Comparison of ENCODE assay signal across 1 cellular context in genomic region chr3:197501879-197502620, GRCh38.
TF ChIP-seq lines count a peak whose summit lies in the region.

No MANE protein-coding gene starts in this region.

TF ChIP-seq in GM12878, 131 proteins besides CTCF, POLR2A, EP300 and RAD21 (continued from another document and continues in another):
- TF ChIP-seq USF1 (IDR thresholded peaks at IDR 0.05; ENCODE audit: borderline replicate concordance, extremely low read length, insufficient read depth, low read depth, low read length), result no peak
- no peak for TF ChIP-seq YBX1 (IDR thresholded peaks at IDR 0.05)
- no peak for TF ChIP-seq SUZ12 (IDR thresholded peaks at IDR 0.05; ENCODE audit: unreplicated experiment)
- no peak for TF ChIP-seq FOXM1 (IDR thresholded peaks at IDR 0.05; ENCODE audit: low read depth, low read length)
- TF ChIP-seq BRCA1 (IDR thresholded peaks at IDR 0.05; ENCODE audit: low read depth, low read length), result no peak
- TF ChIP-seq MAX (IDR thresholded peaks at IDR 0.05; ENCODE audit: low read depth, low read length), result no peak
- TF ChIP-seq CBX5 (IDR thresholded peaks at IDR 0.05; ENCODE audit: low read depth), result no peak
- no peak for TF ChIP-seq BACH1 (IDR thresholded peaks at IDR 0.05; ENCODE audit: borderline replicate concordance)
- TF ChIP-seq FOXK2 (IDR thresholded peaks at IDR 0.05), result no peak
- TF ChIP-seq BCL11A (IDR thresholded peaks at IDR 0.05; ENCODE audit: low read depth, low read length), result peak; percentile 62; the same call in 1 of the 2 replicates
- no peak for TF ChIP-seq MTA2 (IDR thresholded peaks at IDR 0.05; ENCODE audit: low read depth)
- no peak for TF ChIP-seq NKRF (conservative IDR thresholded peaks at IDR 0.05)
- peak; percentile 7 for TF ChIP-seq SP1 (IDR thresholded peaks at IDR 0.05; ENCODE audit: low read depth, low read length)
- TF ChIP-seq PAX8 (IDR thresholded peaks at IDR 0.05), result no peak
- no peak for TF ChIP-seq TAF1 (IDR thresholded peaks at IDR 0.05; ENCODE audit: borderline replicate concordance, low read depth, low read length)
- peak; percentile 23; the same call in 1 of the 2 replicates for TF ChIP-seq RUNX3 (IDR thresholded peaks at IDR 0.05; ENCODE audit: low read length)
- no peak for TF ChIP-seq REST (IDR thresholded peaks at IDR 0.05; ENCODE audit: low read depth, low read length)
- TF ChIP-seq MEF2B (IDR thresholded peaks at IDR 0.05; ENCODE audit: partially characterized antibody, poor library complexity, severe bottlenecking), result no peak
- TF ChIP-seq TCF3 (IDR thresholded peaks at IDR 0.05; ENCODE audit: borderline replicate concordance, insufficient read depth, low read depth, low read length), result no peak
- no peak for TF ChIP-seq NFYA (IDR thresholded peaks at IDR 0.05; ENCODE audit: borderline replicate concordance, low read depth, low read length)
- no peak for TF ChIP-seq STAT3 (IDR thresholded peaks at IDR 0.05; ENCODE audit: low read depth, low read length)
- peak; percentile 55; the same call in 1 of the 2 replicates for TF ChIP-seq CREM (IDR thresholded peaks at IDR 0.05; ENCODE audit: low read depth)
- no peak for TF ChIP-seq SKIL (IDR thresholded peaks at IDR 0.05; ENCODE audit: low read depth, poor library complexity, severe bottlenecking)
- TF ChIP-seq ESRRA (IDR thresholded peaks at IDR 0.05; ENCODE audit: low read length), result no peak
- no peak for TF ChIP-seq ZNF687 (IDR thresholded peaks at IDR 0.05)
- TF ChIP-seq USF2 (IDR thresholded peaks at IDR 0.05; ENCODE audit: borderline replicate concordance, low read depth, low read length), result no peak
- no peak for TF ChIP-seq PKNOX1 (IDR thresholded peaks at IDR 0.05)
- TF ChIP-seq ZNF384 (IDR thresholded peaks at IDR 0.05; ENCODE audit: borderline replicate concordance, low read depth, low read length), result no peak
- TF ChIP-seq CUX1 (IDR thresholded peaks at IDR 0.05; ENCODE audit: insufficient replicate concordance, low read depth, low read length), result no peak
- peak; percentile 82 for TF ChIP-seq EED (IDR thresholded peaks at IDR 0.05; ENCODE audit: low read depth)
- peak; percentile 64 for TF ChIP-seq SPI1 (IDR thresholded peaks at IDR 0.05; ENCODE audit: borderline replicate concordance, insufficient read depth, low read depth, low read length)
- TF ChIP-seq CHD2 (IDR thresholded peaks at IDR 0.05; ENCODE audit: borderline replicate concordance, low read depth, low read length), result no peak
- no peak for TF ChIP-seq KLF5 (IDR thresholded peaks at IDR 0.05; ENCODE audit: partially characterized antibody)
- peak; percentile 44 for TF ChIP-seq IKZF1 (conservative IDR thresholded peaks at IDR 0.05)
- no peak for TF ChIP-seq HDGF (IDR thresholded peaks at IDR 0.05)
- no peak for TF ChIP-seq BMI1 (IDR thresholded peaks at IDR 0.05; ENCODE audit: borderline replicate concordance)
- TF ChIP-seq BCL3 (IDR thresholded peaks at IDR 0.05; ENCODE audit: borderline replicate concordance, insufficient read depth, low read depth, low read length, poor library complexity, severe bottlenecking), result peak; percentile 53
- TF ChIP-seq RBBP5 (conservative IDR thresholded peaks at IDR 0.05), result no peak
- TF ChIP-seq RAD51 (IDR thresholded peaks at IDR 0.05), result no peak
